In the genomic region with DNA sequence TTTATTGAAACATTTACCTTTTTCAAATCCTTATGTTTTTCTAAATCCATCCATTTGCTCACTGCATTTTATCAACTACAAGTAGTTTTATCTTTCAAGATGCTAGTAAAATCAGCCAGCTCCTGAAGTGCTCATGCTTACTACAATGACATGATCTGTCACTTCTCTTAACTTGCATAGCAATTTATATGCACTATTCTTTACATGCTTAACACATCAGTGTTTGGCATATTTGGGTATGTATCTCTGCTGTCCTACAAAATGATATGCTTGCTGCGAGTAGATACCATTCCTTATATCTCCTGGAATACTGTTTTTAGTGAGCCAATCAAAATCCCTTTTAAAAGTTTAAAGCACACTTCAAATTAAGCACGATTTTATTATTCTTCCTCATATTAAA, we compare ENCODE assay signal across 31 cellular contexts.
DNase-seq lines count a peak whose midpoint lies in the region; ATAC-seq, FAIRE-seq and TF ChIP-seq lines count a peak whose summit lies in the region.
"Had no signal": no experiment of that assay in that cellular context is flagged by ENCODE, and none has a peak within 500 bp of the region (broad histone marks: within the 10 kb centered on the region; RNA-seq: fewer than 3 reads in every experiment).

No MANE protein-coding gene starts in this region.

- no peak for TF ChIP-seq POLR2A in GM12892 (IDR thresholded peaks at IDR 0.05; ENCODE audit: low read depth, low read length)

- no peaks in the 10 kb centered on the region for H3F3A ChIP-seq in neural cell (ENCODE audit: insufficient read depth, low read length, poor library complexity, severe bottlenecking)

- no peaks in the 10 kb centered on the region for H3K9me2 ChIP-seq in neural cell (ENCODE audit: insufficient read depth, low read length)

- no peak for TF ChIP-seq CTCF in neural cell (IDR thresholded peaks at IDR 0.05; ENCODE audit: poor library complexity, severe bottlenecking)

- H3K4me2 ChIP-seq in neural cell (ENCODE audit: low read length), result peak overlapping the region; percentile 31
- H3K4me2 ChIP-seq: A549; BLaER1; BLaER1 treated with 17β-estradiol and CSF1 and Interleukin-3, amounts not matched to agents 10 nM and 100 nM had no signal

- TF ChIP-seq RAD21 in neural cell (conservative IDR thresholded peaks at IDR 0.05), result no peak

- H3K36me3 ChIP-seq in neural cell (ENCODE audit: insufficient read depth, low read length), result no peaks in the 10 kb centered on the region
- H3K36me3 ChIP-seq: BE2C; BLaER1; BLaER1 treated with 17β-estradiol and CSF1 and Interleukin-3, amounts not matched to agents 10 nM and 100 nM had no signal

- H3K27me3 ChIP-seq in neural cell (ENCODE audit: insufficient read depth, low read depth, low read length), result no peaks in the 10 kb centered on the region
- H3K27me3 ChIP-seq: BE2C; BLaER1; BLaER1 treated with 17β-estradiol and CSF1 and Interleukin-3, amounts not matched to agents 10 nM and 100 nM had no signal

- peak; percentile 9 for FAIRE-seq in GM12892 (lab: Jason Lieb, UNC)
- FAIRE-seq: A204.1, A549, D721Med had no signal

- no peak for ATAC-seq in HG02623 (IDR thresholded peaks at IDR 0.05; ENCODE audit: unreplicated experiment)
- ATAC-seq: A549; CD8-positive, alpha-beta T cell had no signal

- no peaks in the 10 kb centered on the region for H3K9me3 ChIP-seq in neural cell (ENCODE audit: low read length)
- H3K9me3 ChIP-seq: A549; BE2C; BLaER1; BLaER1 treated with 17β-estradiol and CSF1 and Interleukin-3, amounts not matched to agents 10 nM and 100 nM; Caco-2 had no signal

- TF ChIP-seq EP300 in neural cell (conservative IDR thresholded peaks at IDR 0.05; ENCODE audit: poor library complexity, severe bottlenecking), result peak; percentile 92

- no peak overlapping the region for H2AFZ ChIP-seq in neural cell (ENCODE audit: low read depth, low read length)

- no peak overlapping the region for H3K4me3 ChIP-seq in neural cell (ENCODE audit: low read length)
- H3K4me3 ChIP-seq: A549; BLaER1; BLaER1 treated with 17β-estradiol and CSF1 and Interleukin-3, amounts not matched to agents 10 nM and 100 nM had no signal

- no peaks in the 10 kb centered on the region for H4K20me1 ChIP-seq in neural cell (ENCODE audit: insufficient read depth)
- H4K20me1 ChIP-seq: BLaER1; BLaER1 treated with 17β-estradiol and CSF1 and Interleukin-3, amounts not matched to agents 10 nM and 100 nM had no signal

- H3K9ac ChIP-seq in neural cell (ENCODE audit: low read length), result no peak overlapping the region
- H3K9ac ChIP-seq: BLaER1; BLaER1 treated with 17β-estradiol and CSF1 and Interleukin-3, amounts not matched to agents 10 nM and 100 nM had no signal

- DNase-seq in GM12892 (ENCODE audit: insufficient read length) (no peak), SHP77 (lab: John Stamatoyannopoulos, UW) (no peak)
- DNase-seq: 8988T; ACHN; AML-193; BE2C; C1 segment of cervical spinal cord; Caco-2; Calu3; CD4-positive, alpha-beta memory T cell; CD4-positive, alpha-beta T cell; CD4-positive, CD25-positive, alpha-beta regulatory T cell; CD8-positive, alpha-beta memory T cell; CD8-positive, alpha-beta T cell; COR-L47; DMS 273 treated with DMSO at 0.1 percent for 48 hours; DMS153; DMS53; DMS79; DMS79 treated with DMSO at 0.1 percent for 48 hours; DND-41; EL had no signal

- no peaks in the 10 kb centered on the region for H3K79me2 ChIP-seq in neural cell (replicated peaks; ENCODE audit: insufficient read depth, low read length)

- peak overlapping the region; percentile 60 for H3K27ac ChIP-seq in neural cell (ENCODE audit: low read length)
- H3K27ac ChIP-seq: 22Rv1; A549; BLaER1; BLaER1 treated with 17β-estradiol and CSF1 and Interleukin-3, amounts not matched to agents 10 nM and 100 nM; C4-2B had no signal

TF ChIP-seq in neural cell, 6 proteins besides CTCF, POLR2A, EP300 and RAD21:
- TF ChIP-seq TAF1 (IDR thresholded peaks at IDR 0.05; ENCODE audit: low read depth) (no peak), EZH2 (IDR thresholded peaks at IDR 0.05; ENCODE audit: borderline replicate concordance, insufficient read depth, low read length, poor library complexity, severe bottlenecking) (no peak), MXI1 (conservative IDR thresholded peaks at IDR 0.05; ENCODE audit: poor library complexity, severe bottlenecking) (no peak), SMC3 (conservative IDR thresholded peaks at IDR 0.05; ENCODE audit: poor library complexity) (no peak), POLR2AphosphoS5 (IDR thresholded peaks at IDR 0.05) (peak; percentile 62)
TF ChIP-seq in neural cell: peak in this region for 1.
